ENCODE assay signal across 1 cellular context in the genomic region with DNA sequence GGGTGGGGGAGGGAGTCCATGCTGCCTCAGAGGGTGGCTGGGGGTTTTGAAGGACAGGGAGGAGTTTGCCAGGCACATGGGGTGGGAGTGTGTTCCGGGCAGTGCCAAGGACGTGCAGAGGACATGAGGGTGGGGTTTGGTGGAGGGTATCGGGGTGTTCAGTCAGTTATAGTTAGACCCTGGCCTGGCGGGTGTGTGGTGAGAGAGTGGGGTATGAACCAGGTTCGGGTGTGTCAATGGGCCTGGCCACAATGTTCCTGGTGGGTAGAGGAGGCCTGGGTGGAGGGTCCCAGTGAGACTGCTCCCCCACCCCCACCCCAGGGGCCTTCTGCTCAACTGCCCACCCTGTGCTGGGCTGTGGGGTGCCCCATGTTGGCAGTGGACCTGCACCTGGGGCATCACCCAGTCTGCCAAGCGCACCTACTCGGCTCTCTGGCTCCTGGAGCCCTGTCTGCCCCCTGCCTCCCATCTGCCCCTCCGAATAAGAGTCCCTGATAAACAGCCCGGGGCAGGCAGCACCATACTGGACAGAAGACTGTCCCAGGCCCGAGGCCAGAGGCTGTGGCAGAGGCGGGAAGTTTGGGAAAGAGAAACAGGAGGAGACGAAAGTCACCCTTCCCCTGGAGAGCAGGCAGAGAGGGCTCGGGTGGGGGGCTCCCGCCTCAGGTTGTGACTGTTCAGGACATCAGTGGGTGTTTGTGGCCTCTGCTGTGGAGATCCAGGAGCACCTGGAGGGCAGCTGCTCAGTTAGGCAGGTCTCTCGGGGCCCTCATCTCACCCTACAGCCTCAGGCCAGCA.
TF ChIP-seq lines count a peak whose summit lies in the region.

No MANE protein-coding gene starts in this region.

TF ChIP-seq in IMR-90, 13 proteins besides CTCF, POLR2A, EP300 and RAD21:
- TF ChIP-seq, protein P1, sequence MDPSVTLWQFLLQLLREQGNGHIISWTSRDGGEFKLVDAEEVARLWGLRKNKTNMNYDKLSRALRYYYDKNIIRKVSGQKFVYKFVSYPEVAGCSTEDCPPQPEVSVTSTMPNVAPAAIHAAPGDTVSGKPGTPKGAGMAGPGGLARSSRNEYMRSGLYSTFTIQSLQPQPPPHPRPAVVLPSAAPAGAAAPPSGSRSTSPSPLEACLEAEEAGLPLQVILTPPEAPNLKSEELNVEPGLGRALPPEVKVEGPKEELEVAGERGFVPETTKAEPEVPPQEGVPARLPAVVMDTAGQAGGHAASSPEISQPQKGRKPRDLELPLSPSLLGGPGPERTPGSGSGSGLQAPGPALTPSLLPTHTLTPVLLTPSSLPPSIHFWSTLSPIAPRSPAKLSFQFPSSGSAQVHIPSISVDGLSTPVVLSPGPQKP (IDR thresholded peaks at IDR 0.05; ENCODE audit: borderline replicate concordance, low read depth, low read length): no peak
- TF ChIP-seq RCOR1 (IDR thresholded peaks at IDR 0.05; ENCODE audit: insufficient replicate concordance, low read length): no peak
- TF ChIP-seq BHLHE40 (IDR thresholded peaks at IDR 0.05; ENCODE audit: low read depth, low read length): no peak
- no peak for TF ChIP-seq MAFK (IDR thresholded peaks at IDR 0.05; ENCODE audit: low read depth, low read length)
- TF ChIP-seq NFE2L2 (IDR thresholded peaks at IDR 0.05; ENCODE audit: low read depth, low read length): no peak
- no peak for TF ChIP-seq FOS (IDR thresholded peaks at IDR 0.05; ENCODE audit: low read depth, low read length)
- no peak for TF ChIP-seq CEBPB (IDR thresholded peaks at IDR 0.05; ENCODE audit: low read depth, low read length)
- no peak for TF ChIP-seq SMC3 (IDR thresholded peaks at IDR 0.05; ENCODE audit: low read depth, low read length)
- TF ChIP-seq CHD1 (IDR thresholded peaks at IDR 0.05; ENCODE audit: low read depth, low read length): no peak
- TF ChIP-seq RFX5 (IDR thresholded peaks at IDR 0.05; ENCODE audit: low read depth, low read length): no peak
- TF ChIP-seq MXI1 (IDR thresholded peaks at IDR 0.05; ENCODE audit: borderline replicate concordance, low read depth, low read length): no peak
- TF ChIP-seq, protein P2, sequence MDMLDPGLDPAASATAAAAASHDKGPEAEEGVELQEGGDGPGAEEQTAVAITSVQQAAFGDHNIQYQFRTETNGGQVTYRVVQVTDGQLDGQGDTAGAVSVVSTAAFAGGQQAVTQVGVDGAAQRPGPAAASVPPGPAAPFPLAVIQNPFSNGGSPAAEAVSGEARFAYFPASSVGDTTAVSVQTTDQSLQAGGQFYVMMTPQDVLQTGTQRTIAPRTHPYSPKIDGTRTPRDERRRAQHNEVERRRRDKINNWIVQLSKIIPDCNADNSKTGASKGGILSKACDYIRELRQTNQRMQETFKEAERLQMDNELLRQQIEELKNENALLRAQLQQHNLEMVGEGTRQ (IDR thresholded peaks at IDR 0.05; ENCODE audit: low read depth, low read length): no peak
- TF ChIP-seq MAZ (IDR thresholded peaks at IDR 0.05; ENCODE audit: borderline replicate concordance, low read depth, low read length): no peak
TF ChIP-seq in IMR-90: peak in this region for 0.
